In the genomic region with DNA sequence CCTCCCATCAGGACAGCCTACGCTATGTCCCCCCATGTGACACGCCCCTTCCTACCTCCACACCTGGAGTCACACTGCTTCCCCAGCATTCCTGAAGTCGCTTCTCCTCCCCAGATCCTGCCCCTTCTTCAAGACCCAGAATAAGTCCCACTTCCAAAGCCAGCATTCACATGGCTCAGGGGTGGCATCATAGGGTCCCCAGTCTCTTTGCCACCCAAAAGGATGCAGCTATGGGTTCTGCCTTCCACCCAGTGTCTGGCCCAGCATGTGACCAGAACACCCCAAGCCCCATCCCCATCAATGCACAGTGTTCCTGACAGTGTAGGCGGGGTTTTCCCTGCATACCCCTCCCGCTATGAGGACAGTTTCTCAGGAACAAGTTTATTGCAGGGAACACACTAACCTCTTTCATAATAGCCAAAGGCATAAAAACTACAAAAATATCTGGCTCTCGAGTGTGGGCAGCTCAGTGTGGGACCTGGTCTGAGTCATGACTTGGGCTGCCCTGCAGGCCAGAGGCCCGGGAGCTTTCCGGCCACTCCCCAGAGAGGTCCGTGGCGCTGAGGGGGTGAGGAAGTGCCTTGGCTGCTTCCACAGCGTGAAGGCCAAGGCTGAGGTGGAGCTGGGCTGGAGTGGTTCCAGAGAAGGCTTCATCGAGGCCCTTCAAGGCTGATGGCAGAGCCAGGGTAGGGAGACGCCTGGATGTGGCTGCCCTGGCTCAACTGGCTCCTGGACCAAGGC, we compare ENCODE assay signal across 9 cellular contexts. TPM values are rescaled to one million over a fixed set of nuclear protein-coding genes. Genes with fewer than 3 reads are reported as not detected.
DNase-seq lines count a peak whose midpoint lies in the region; ATAC-seq and TF ChIP-seq lines count a peak whose summit lies in the region.
"Had no signal": no experiment of that assay in that cellular context is flagged by ENCODE, and none has a peak within 500 bp of the region (broad histone marks: within the 10 kb centered on the region; RNA-seq: fewer than 3 reads in every experiment).

No MANE protein-coding gene starts in this region.

- ATAC-seq in GM21529 (IDR thresholded peaks at IDR 0.05; ENCODE audit: unreplicated experiment), result no peak

- no peak for TF ChIP-seq CTCF in foreskin fibroblast (IDR thresholded peaks at IDR 0.05; ENCODE audit: low read depth, low read length)

- intact Hi-C loops in posterior vena cava (cut with DNase I), result no loop called here

- peak; percentile 43 for DNase-seq in CD1c-positive myeloid dendritic cell (ENCODE audit: extremely low spot score)
- peak; percentile 37 to 82 for DNase-seq in SW 1271 (lab: John Stamatoyannopoulos, UW)
- DNase-seq in foreskin fibroblast, result peak; percentile 95 to 97
- peak; percentile 96 for DNase-seq in posterior vena cava (ENCODE audit: low spot score)
- no peak for DNase-seq in NCI-H526 treated with DMSO at 0.1 percent for 48 hours (lab: John Stamatoyannopoulos, UW)
- DNase-seq in NCI-H2227 treated with DMSO at 0.1 percent for 48 hours (lab: John Stamatoyannopoulos, UW), result no peak
- DNase-seq in activated CD4-positive, alpha-beta T cell treated with anti-CD3 and anti-CD28 coated beads, Interleukin-2, amount 50 U/mL, for 1 hour, result no peak
- DNase-seq: stimulated activated naive CD4-positive, alpha-beta T cell treated with Interleukin-2 at 50 U/mL for 16 hours had no signal

- no peak overlapping the region for H3K4me3 ChIP-seq in foreskin fibroblast (ENCODE audit: low read depth in 1 of 2, low read length in 2 of 2)

RNA-seq across cellular contexts. Expression of a gene that starts 5.8 kb away (rescaled TPM):
- total RNA-seq in posterior vena cava, result 100 to 1,000 TPM in 1 of 2 donors, 10 to 100 TPM in 1; 51.7 to 108 TPM

RNA-seq across cellular contexts. Expression of a gene that starts 23.3 kb away (rescaled TPM):
- 1 to 10 TPM in 1 of 2 donors, not detected in 1; 1.3 TPM for total RNA-seq in posterior vena cava

RNA-seq across cellular contexts. Expression of a gene that starts 48.9 kb away (rescaled TPM):
- total RNA-seq in posterior vena cava, result under 1 TPM; 0.62 to 0.65 TPM

RNA-seq across cellular contexts. Expression of a gene that starts 56.9 kb away (rescaled TPM):
- not detected for total RNA-seq in posterior vena cava

Comparison
In these comparisons a context has a peak if more than half of its experiments do, and no peak if none do; other contexts are left out.
1. DNase-seq: peak in CD1c-positive myeloid dendritic cell (single experiment), SW 1271 (2 of 2), foreskin fibroblast (2 of 2) and posterior vena cava (single experiment); none in NCI-H526 treated with DMSO at 0.1 percent for 48 hours (single experiment), NCI-H2227 treated with DMSO at 0.1 percent for 48 hours (single experiment) and activated CD4-positive, alpha-beta T cell treated with anti-CD3 and anti-CD28 coated beads, Interleukin-2, amount 50 U/mL, for 1 hour (single experiment).